19 cellular contexts compared by ENCODE assay signal in genomic region chr11:87374206-87374793, GRCh38.
DNase-seq lines count a peak whose midpoint lies in the region; ATAC-seq and TF ChIP-seq lines count a peak whose summit lies in the region.
"Had no signal": no experiment of that assay in that cellular context is flagged by ENCODE, and none has a peak within 500 bp of the region (broad histone marks: within the 10 kb centered on the region; RNA-seq: fewer than 3 reads in every experiment).

No MANE protein-coding gene starts in this region.

- intact Hi-C loops in left lung (cut with DNase I): no loop called here

- ATAC-seq in left lung (peak; percentile 64), GM19467 (IDR thresholded peaks at IDR 0.05; ENCODE audit: unreplicated experiment) (no peak)
- ATAC-seq: GM23338, K562, PC-3 had no signal

- no peaks in the 10 kb centered on the region for H3F3A ChIP-seq in smooth muscle cell (ENCODE audit: low read depth)

- H3K9ac ChIP-seq in smooth muscle cell (ENCODE audit: low read depth): no peak overlapping the region

- H3K9me3 ChIP-seq in left lung (peaks cover 0 to 4% of the 10 kb centered on the region in 2 donors), smooth muscle cell (replicated peaks; ENCODE audit: low read depth) (no peaks in the 10 kb centered on the region)
- H3K9me3 ChIP-seq: MG63 had no signal

- 37% methylated on average over 3 of the region's 3 CpGs for WGBS in smooth muscle cell (ENCODE audit: low lambda C conversion rate)

- no peaks in the 10 kb centered on the region for H3K79me2 ChIP-seq in smooth muscle cell (ENCODE audit: low read depth)

- H3K27ac ChIP-seq in left lung (no peak overlapping the region), smooth muscle cell (ENCODE audit: low read depth) (peak overlapping the region; percentile 1)

- POLR2A ChIA-PET in BJ (lab: Charles Lee): no interaction called here

- H3K4me3 ChIP-seq in BJ (ENCODE audit: low read depth, low read length): no peak overlapping the region
- no peak overlapping the region for H3K4me3 ChIP-seq in left lung
- no peak overlapping the region for H3K4me3 ChIP-seq in smooth muscle cell
- H3K4me3 ChIP-seq: GM23338, K562, MG63 had no signal

- no peaks in the 10 kb centered on the region for H4K20me1 ChIP-seq in smooth muscle cell (ENCODE audit: low read depth)

- peak; percentile 51 for DNase-seq in BJ (ENCODE audit: low read depth)
- peak; percentile 33 for DNase-seq in LoVo (ENCODE audit: low spot score)
- no peak for DNase-seq in left lung
- no peak for DNase-seq in smooth muscle cell (lab: John Stamatoyannopoulos, UW; ENCODE audit: unreplicated experiment)
- DNase-seq in GM19240 (ENCODE audit: insufficient read length, low spot score): no peak
- no peak for DNase-seq in retina
- DNase-seq: AML-193; C1 segment of cervical spinal cord; CD4-positive, alpha-beta memory T cell; COR-L47; DMS79; H9; MG63; NCI-H2029; NCI-H2227 treated with DMSO at 0.1 percent for 48 hours; PC-3 had no signal

- TF ChIP-seq CTCF in BJ (IDR thresholded peaks at IDR 0.05; ENCODE audit: insufficient read depth, low read depth, low read length): no peak
- no peak for TF ChIP-seq CTCF in left lung (IDR thresholded peaks at IDR 0.05)
- TF ChIP-seq CTCF in smooth muscle cell (IDR thresholded peaks at IDR 0.05; ENCODE audit: borderline replicate concordance, insufficient read depth, poor library complexity, severe bottlenecking): no peak

- no peaks in the 10 kb centered on the region for H3K4me1 ChIP-seq in left lung
- no peaks in the 10 kb centered on the region for H3K4me1 ChIP-seq in smooth muscle cell (ENCODE audit: low read depth)

- H3K36me3 ChIP-seq in BJ (ENCODE audit: control insufficient read depth, insufficient read depth, low read length) (no peaks in the 10 kb centered on the region), left lung (no peaks in the 10 kb centered on the region), smooth muscle cell (ENCODE audit: low read depth) (no peaks in the 10 kb centered on the region)
- H3K36me3 ChIP-seq: MG63 had no signal

- CTCF ChIA-PET in BJ (lab: Yijun Ruan, JAX): interaction anchor here (1.5 kb wide), 1 partner anchor 21 kb away, joined by 3 read pairs; no protein-coding TSS in a partner anchor

- H3K27me3 ChIP-seq in BJ (ENCODE audit: control insufficient read depth, insufficient read depth, low read length) (peaks cover 2% of the 10 kb centered on the region), left lung (no peaks in the 10 kb centered on the region), smooth muscle cell (ENCODE audit: low read depth) (no peaks in the 10 kb centered on the region)
- H3K27me3 ChIP-seq: MG63 had no signal

- peak overlapping the region; percentile 36 for H3K4me2 ChIP-seq in smooth muscle cell
- H3K4me2 ChIP-seq: GM23338 had no signal

- H2AFZ ChIP-seq in smooth muscle cell (ENCODE audit: low read depth): no peak overlapping the region
- H2AFZ ChIP-seq: GM23338 had no signal

Comparison
In these comparisons a context has a peak if more than half of its experiments do, and no peak if none do; other contexts are left out.
1. DNase-seq: peak in BJ (single experiment) and LoVo (single experiment); none in left lung (0 of 2), smooth muscle cell (single experiment), GM19240 (single experiment) and retina (single experiment).